14 cellular contexts compared by ENCODE assay signal in genomic region chr14:92847220-92848148, GRCh38. TPM values are rescaled to one million over a fixed set of nuclear protein-coding genes. Genes with fewer than 3 reads are reported as not detected.
DNase-seq lines count a peak whose midpoint lies in the region; ATAC-seq and TF ChIP-seq lines count a peak whose summit lies in the region.
"Had no signal": no experiment of that assay in that cellular context is flagged by ENCODE, and none has a peak within 500 bp of the region (broad histone marks: within the 10 kb centered on the region; RNA-seq: fewer than 3 reads in every experiment).

No MANE protein-coding gene starts in this region.

- no peak overlapping the region for H3K27ac Mint-ChIP-seq in activated naive CD4-positive, alpha-beta T cell treated with anti-CD3 and anti-CD28 coated beads for 36 hours
- no peak overlapping the region for H3K27ac Mint-ChIP-seq in activated naive CD4-positive, alpha-beta T cell treated with anti-CD3 and anti-CD28 coated beads, Interleukin-2, amount 10 ng/mL, durations not matched to agents 7 days and 5 days
- peak overlapping the region; percentile 42 for H3K27ac Mint-ChIP-seq in activated naive CD8-positive, alpha-beta T cell treated with anti-CD3 and anti-CD28 coated beads for 36 hours
- H3K27ac Mint-ChIP-seq in stimulated activated memory B cell treated with anti-CD40 and anti-IgM and Interleukin-4, amounts not matched to agents 10 μg/mL and 1 μg/mL and 100 μg/mL, for 72 hours, result peak overlapping the region; percentile 94

- H3K9me3 Mint-ChIP-seq in activated naive CD4-positive, alpha-beta T cell treated with anti-CD3 and anti-CD28 coated beads for 36 hours, result peaks cover 5% of the 10 kb centered on the region
- H3K9me3 Mint-ChIP-seq in activated naive CD4-positive, alpha-beta T cell treated with anti-CD3 and anti-CD28 coated beads, Interleukin-2, amount 10 ng/mL, durations not matched to agents 7 days and 5 days, result peaks cover 10% of the 10 kb centered on the region
- peaks cover 5% of the 10 kb centered on the region for H3K9me3 Mint-ChIP-seq in activated naive CD8-positive, alpha-beta T cell treated with anti-CD3 and anti-CD28 coated beads for 36 hours
- H3K9me3 Mint-ChIP-seq in stimulated activated memory B cell treated with anti-CD40 and anti-IgM and Interleukin-4, amounts not matched to agents 10 μg/mL and 1 μg/mL and 100 μg/mL, for 72 hours, result peaks cover 6% of the 10 kb centered on the region

- ATAC-seq in stimulated activated memory B cell treated with anti-CD40 and anti-IgM and Interleukin-4, amounts not matched to agents 10 μg/mL and 1 μg/mL and 100 μg/mL, for 72 hours, result no peak
- no peak for ATAC-seq in GM21737 (IDR thresholded peaks at IDR 0.05; ENCODE audit: unreplicated experiment)

- H3K9me3 ChIP-seq in breast epithelium, result no peaks in the 10 kb centered on the region
- H3K9me3 ChIP-seq: esophagus muscularis mucosa, right lobe of liver had no signal

- no peaks in the 10 kb centered on the region for H3K36me3 ChIP-seq in breast epithelium
- H3K36me3 ChIP-seq: esophagus muscularis mucosa, right lobe of liver had no signal

- no peak overlapping the region for H3K4me3 ChIP-seq in breast epithelium
- H3K4me3 ChIP-seq: esophagus muscularis mucosa, right lobe of liver had no signal

- H3K27me3 ChIP-seq in breast epithelium, result no peaks in the 10 kb centered on the region
- H3K27me3 ChIP-seq: esophagus muscularis mucosa, right lobe of liver had no signal

- H3K36me3 Mint-ChIP-seq in activated naive CD4-positive, alpha-beta T cell treated with anti-CD3 and anti-CD28 coated beads for 36 hours (ENCODE audit: low read depth), result peaks cover 6% of the 10 kb centered on the region
- H3K36me3 Mint-ChIP-seq in activated naive CD4-positive, alpha-beta T cell treated with anti-CD3 and anti-CD28 coated beads, Interleukin-2, amount 10 ng/mL, durations not matched to agents 7 days and 5 days, result peaks cover 4% of the 10 kb centered on the region
- peaks cover 4% of the 10 kb centered on the region for H3K36me3 Mint-ChIP-seq in activated naive CD8-positive, alpha-beta T cell treated with anti-CD3 and anti-CD28 coated beads for 36 hours
- peaks cover 19% of the 10 kb centered on the region for H3K36me3 Mint-ChIP-seq in stimulated activated memory B cell treated with anti-CD40 and anti-IgM and Interleukin-4, amounts not matched to agents 10 μg/mL and 1 μg/mL and 100 μg/mL, for 72 hours

- no peak overlapping the region for H3K4me3 Mint-ChIP-seq in activated naive CD4-positive, alpha-beta T cell treated with anti-CD3 and anti-CD28 coated beads for 36 hours
- no peak overlapping the region for H3K4me3 Mint-ChIP-seq in activated naive CD4-positive, alpha-beta T cell treated with anti-CD3 and anti-CD28 coated beads, Interleukin-2, amount 10 ng/mL, durations not matched to agents 7 days and 5 days
- H3K4me3 Mint-ChIP-seq in activated naive CD8-positive, alpha-beta T cell treated with anti-CD3 and anti-CD28 coated beads for 36 hours, result no peak overlapping the region
- no peak overlapping the region for H3K4me3 Mint-ChIP-seq in stimulated activated memory B cell treated with anti-CD40 and anti-IgM and Interleukin-4, amounts not matched to agents 10 μg/mL and 1 μg/mL and 100 μg/mL, for 72 hours
- H3K4me3 Mint-ChIP-seq: naive B cell had no signal

- intact Hi-C loops in activated naive CD4-positive, alpha-beta T cell treated with anti-CD3 and anti-CD28 coated beads for 36 hours (cut with micrococcal nuclease), result no loop called here
- intact Hi-C loops in breast epithelium (cut with DNase I; ENCODE audit: low total_unique reads), result loop anchor here (10.0 kb wide), 1 partner anchor 1947 kb away; no protein-coding TSS in a partner anchor

- no peaks in the 10 kb centered on the region for H3K4me1 ChIP-seq in breast epithelium

- DNase-seq in activated naive CD4-positive, alpha-beta T cell treated with anti-CD3 and anti-CD28 coated beads for 36 hours, result peak; percentile 11
- DNase-seq in activated naive CD4-positive, alpha-beta T cell treated with anti-CD3 and anti-CD28 coated beads, Interleukin-2, amount 10 ng/mL, durations not matched to agents 7 days and 5 days, result no peak
- DNase-seq in NCI-H2107 treated with DMSO at 0.1 percent for 48 hours (lab: John Stamatoyannopoulos, UW; ENCODE audit: unreplicated experiment) (peak; percentile 53), HEK293T (ENCODE audit: extremely low spot score) (no peak), breast epithelium (ENCODE audit: low spot score in 2 of 2) (no peak)
- no peak for DNase-seq in activated naive CD8-positive, alpha-beta T cell treated with anti-CD3 and anti-CD28 coated beads for 36 hours
- DNase-seq: hypothalamus, naive B cell, NCI-H187, right lobe of liver, substantia nigra had no signal

- no peak for TF ChIP-seq POLR2A in breast epithelium (IDR thresholded peaks at IDR 0.05)

- no peak for TF ChIP-seq CTCF in breast epithelium (IDR thresholded peaks at IDR 0.05)

- CTCF ChIA-PET in activated naive CD4-positive, alpha-beta T cell treated with anti-CD3 and anti-CD28 coated beads for 36 hours (lab: Charles Lee), result interaction anchor here (1.9 kb wide), 1 partner anchor 266 kb away, joined by 5 read pairs; no protein-coding TSS in a partner anchor
- CTCF ChIA-PET in activated naive CD4-positive, alpha-beta T cell treated with anti-CD3 and anti-CD28 coated beads, Interleukin-2, amount 10 ng/mL, durations not matched to agents 7 days and 5 days (lab: Charles Lee), result interaction anchor here (1.5 kb wide), 1 partner anchor 24 kb away, joined by 3 read pairs; no protein-coding TSS in a partner anchor
- CTCF ChIA-PET in HEK293T (lab: Yijun Ruan, JAX), result interaction anchor here (0.6 kb wide), 1 partner anchor 370 kb away, joined by 3 read pairs; no protein-coding TSS in a partner anchor

- no peaks in the 10 kb centered on the region for H3K27me3 Mint-ChIP-seq in activated naive CD4-positive, alpha-beta T cell treated with anti-CD3 and anti-CD28 coated beads for 36 hours (ENCODE audit: low read depth)
- H3K27me3 Mint-ChIP-seq in activated naive CD4-positive, alpha-beta T cell treated with anti-CD3 and anti-CD28 coated beads, Interleukin-2, amount 10 ng/mL, durations not matched to agents 7 days and 5 days, result peaks cover 3% of the 10 kb centered on the region
- peaks cover under 1% of the 10 kb centered on the region for H3K27me3 Mint-ChIP-seq in activated naive CD8-positive, alpha-beta T cell treated with anti-CD3 and anti-CD28 coated beads for 36 hours
- H3K27me3 Mint-ChIP-seq in stimulated activated memory B cell treated with anti-CD40 and anti-IgM and Interleukin-4, amounts not matched to agents 10 μg/mL and 1 μg/mL and 100 μg/mL, for 72 hours, result peaks cover 10% of the 10 kb centered on the region

- POLR2A ChIA-PET in HEK293T (lab: Yijun Ruan, JAX), result no interaction called here

- peaks cover 47% of the 10 kb centered on the region for H3K4me1 Mint-ChIP-seq in activated naive CD4-positive, alpha-beta T cell treated with anti-CD3 and anti-CD28 coated beads for 36 hours (ENCODE audit: low read depth)
- peaks cover 43% of the 10 kb centered on the region for H3K4me1 Mint-ChIP-seq in activated naive CD4-positive, alpha-beta T cell treated with anti-CD3 and anti-CD28 coated beads, Interleukin-2, amount 10 ng/mL, durations not matched to agents 7 days and 5 days
- peaks cover 22% of the 10 kb centered on the region for H3K4me1 Mint-ChIP-seq in activated naive CD8-positive, alpha-beta T cell treated with anti-CD3 and anti-CD28 coated beads for 36 hours
- H3K4me1 Mint-ChIP-seq in stimulated activated memory B cell treated with anti-CD40 and anti-IgM and Interleukin-4, amounts not matched to agents 10 μg/mL and 1 μg/mL and 100 μg/mL, for 72 hours, result peaks cover 42% of the 10 kb centered on the region

- H3K27ac ChIP-seq in breast epithelium, result no peak overlapping the region
- H3K27ac ChIP-seq: esophagus muscularis mucosa, right lobe of liver had no signal

TF ChIP-seq in HEK293T, 16 proteins besides CTCF, POLR2A, EP300 and RAD21:
- TF ChIP-seq NFRKB (IDR thresholded peaks at IDR 0.05), result no peak
- no peak for TF ChIP-seq TARDBP (IDR thresholded peaks at IDR 0.05)
- TF ChIP-seq PKNOX1 (IDR thresholded peaks at IDR 0.05), result no peak
- no peak for TF ChIP-seq ELF4 (IDR thresholded peaks at IDR 0.05)
- no peak for TF ChIP-seq FOXK2 (IDR thresholded peaks at IDR 0.05)
- TF ChIP-seq ARNT (IDR thresholded peaks at IDR 0.05), result no peak
- no peak for TF ChIP-seq SUZ12 (IDR thresholded peaks at IDR 0.05)
TF ChIP-seq in HEK293T: peak in this region for 0.

RNA-seq across cellular contexts. Expression of gene GOLGA5, which starts 53.4 kb away (rescaled TPM):
- 10 to 100 TPM; 14.5 to 14.7 TPM for total RNA-seq in activated naive CD4-positive, alpha-beta T cell treated with anti-CD3 and anti-CD28 coated beads for 36 hours
- total RNA-seq in activated naive CD8-positive, alpha-beta T cell treated with anti-CD3 and anti-CD28 coated beads for 36 hours, result 10 to 100 TPM; 14.6 to 15.9 TPM
- 10 to 100 TPM; 41.4 to 52.1 (median 49.8) TPM for total RNA-seq in breast epithelium

Comparison
In these comparisons a context has a peak if more than half of its experiments do, and no peak if none do; other contexts are left out.
1. DNase-seq: peak in activated naive CD4-positive, alpha-beta T cell treated with anti-CD3 and anti-CD28 coated beads for 36 hours (single experiment) and NCI-H2107 treated with DMSO at 0.1 percent for 48 hours (single experiment); none in activated naive CD4-positive, alpha-beta T cell treated with anti-CD3 and anti-CD28 coated beads, Interleukin-2, amount 10 ng/mL, durations not matched to agents 7 days and 5 days (single experiment), activated naive CD8-positive, alpha-beta T cell treated with anti-CD3 and anti-CD28 coated beads for 36 hours (single experiment), HEK293T (single experiment) and breast epithelium (0 of 2).
2. H3K27ac Mint-ChIP-seq: peak in activated naive CD8-positive, alpha-beta T cell treated with anti-CD3 and anti-CD28 coated beads for 36 hours (single experiment) and stimulated activated memory B cell treated with anti-CD40 and anti-IgM and Interleukin-4, amounts not matched to agents 10 μg/mL and 1 μg/mL and 100 μg/mL, for 72 hours (single experiment); none in activated naive CD4-positive, alpha-beta T cell treated with anti-CD3 and anti-CD28 coated beads for 36 hours (single experiment) and activated naive CD4-positive, alpha-beta T cell treated with anti-CD3 and anti-CD28 coated beads, Interleukin-2, amount 10 ng/mL, durations not matched to agents 7 days and 5 days (single experiment).